Comparison of ENCODE assay signal across 9 cellular contexts in the genomic region with DNA sequence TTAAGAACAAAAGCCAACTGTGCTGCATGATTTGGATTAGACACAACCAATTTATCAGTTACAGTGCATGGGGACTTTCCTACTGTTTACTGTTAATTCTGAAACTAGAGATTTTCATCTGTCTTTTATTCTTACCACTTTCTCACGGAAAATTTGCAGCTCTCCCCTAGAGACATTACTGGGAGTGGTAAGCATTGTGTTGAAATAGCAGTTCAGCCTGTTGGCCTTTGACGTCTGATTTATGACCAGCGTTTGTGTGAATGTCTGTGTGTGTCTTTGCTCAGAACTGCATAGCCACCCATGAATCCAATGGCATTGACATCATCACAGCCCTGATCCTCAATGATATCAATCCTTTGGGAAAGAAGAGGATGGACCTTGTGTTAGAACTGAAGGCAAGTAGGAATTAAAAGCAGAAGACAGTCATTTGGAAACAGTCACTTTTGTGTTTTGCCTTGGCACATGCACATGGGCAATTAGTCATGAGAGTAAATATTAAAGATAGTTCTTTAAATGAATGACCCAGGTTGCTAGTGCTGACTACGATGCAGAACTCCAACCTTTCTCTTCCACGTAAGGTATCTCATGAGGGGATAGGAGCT.
DNase-seq lines count a peak whose midpoint lies in the region; ATAC-seq and TF ChIP-seq lines count a peak whose summit lies in the region.
"Had no signal": no experiment of that assay in that cellular context is flagged by ENCODE, and none has a peak within 500 bp of the region (broad histone marks: within the 10 kb centered on the region; RNA-seq: fewer than 3 reads in every experiment).

No MANE protein-coding gene starts in this region.

- DNase-seq in MV-4-11 (lab: John Stamatoyannopoulos, UW) (peak; percentile 79), fibroblast of the aortic adventitia (ENCODE audit: low read depth) (peak; percentile 85), head of caudate nucleus (no peak), A673 (ENCODE audit: low spot score) (no peak), kidney glomerular epithelial cell (lab: John Stamatoyannopoulos, UW) (no peak)
- DNase-seq in stimulated activated CD8-positive, alpha-beta memory T cell treated with anti-CD3 and anti-CD28 coated beads, Interleukin-4, amount 100 ng/mL, for 48 hours, result no peak
- DNase-seq: upper lobe of left lung had no signal

- CTCF ChIA-PET in A673 (lab: Charles Lee), result no interaction called here

- no peaks in the 10 kb centered on the region for H3K36me3 ChIP-seq in A673 (ENCODE audit: insufficient read depth, low read length, poor library complexity, severe bottlenecking)
- H3K36me3 ChIP-seq: upper lobe of left lung had no signal

- no peak overlapping the region for H3K27ac ChIP-seq in A673 (ENCODE audit: low read depth, low read length, poor library complexity, severe bottlenecking)
- H3K27ac ChIP-seq: upper lobe of left lung had no signal

- POLR2A ChIA-PET in A673 (lab: Charles Lee; ENCODE audit: low non-redundant PET), result no interaction called here

- H3K27me3 ChIP-seq in A673 (replicated peaks; ENCODE audit: insufficient read depth, low read depth, low read length, poor library complexity), result no peaks in the 10 kb centered on the region
- H3K27me3 ChIP-seq: upper lobe of left lung had no signal

- ATAC-seq in GM18505 (IDR thresholded peaks at IDR 0.05; ENCODE audit: unreplicated experiment) (peak; percentile 73), GM21619 (IDR thresholded peaks at IDR 0.05; ENCODE audit: unreplicated experiment) (peak; percentile 82)

- H3K4me1 ChIP-seq in A673 (ENCODE audit: insufficient read depth, low read length, poor library complexity, severe bottlenecking), result no peaks in the 10 kb centered on the region

- no peak for TF ChIP-seq CTCF in fibroblast of the aortic adventitia (IDR thresholded peaks at IDR 0.05; ENCODE audit: insufficient read depth, low read length)
- TF ChIP-seq CTCF in A673 (conservative IDR thresholded peaks at IDR 0.05; ENCODE audit: low read depth, low read length), result no peak

- BruUV-seq in A673 (replicated peaks; lab: Mats Ljungman, UMichigan), result no TSS peak

- no peaks in the 10 kb centered on the region for H3K9me3 ChIP-seq in A673 (ENCODE audit: low read depth, low read length, poor library complexity, severe bottlenecking)
- H3K9me3 ChIP-seq: upper lobe of left lung had no signal

- intact Hi-C loops in head of caudate nucleus (cut with DNase I) (no loop called here), A673 (cut with micrococcal nuclease; ENCODE audit: unreplicated experiment) (no loop called here)

- H3K4me3 ChIP-seq in fibroblast of the aortic adventitia (ENCODE audit: low read depth, low read length), result no peak overlapping the region
- H3K4me3 ChIP-seq in A673 (ENCODE audit: low read depth, low read length, poor library complexity, severe bottlenecking), result no peak overlapping the region
- H3K4me3 ChIP-seq: upper lobe of left lung had no signal

- TF ChIP-seq POLR2A in GM18505 (IDR thresholded peaks at IDR 0.05; ENCODE audit: borderline replicate concordance, extremely low read depth, insufficient read depth, insufficient read length), result no peak

Comparison
In these comparisons a context has a peak if more than half of its experiments do, and no peak if none do; other contexts are left out.
1. DNase-seq: peak in MV-4-11 (single experiment) and fibroblast of the aortic adventitia (single experiment); none in stimulated activated CD8-positive, alpha-beta memory T cell treated with anti-CD3 and anti-CD28 coated beads, Interleukin-4, amount 100 ng/mL, for 48 hours (single experiment), head of caudate nucleus (0 of 42), A673 (single experiment) and kidney glomerular epithelial cell (single experiment).